ENCODE assay signal across 28 cellular contexts in the genomic region with DNA sequence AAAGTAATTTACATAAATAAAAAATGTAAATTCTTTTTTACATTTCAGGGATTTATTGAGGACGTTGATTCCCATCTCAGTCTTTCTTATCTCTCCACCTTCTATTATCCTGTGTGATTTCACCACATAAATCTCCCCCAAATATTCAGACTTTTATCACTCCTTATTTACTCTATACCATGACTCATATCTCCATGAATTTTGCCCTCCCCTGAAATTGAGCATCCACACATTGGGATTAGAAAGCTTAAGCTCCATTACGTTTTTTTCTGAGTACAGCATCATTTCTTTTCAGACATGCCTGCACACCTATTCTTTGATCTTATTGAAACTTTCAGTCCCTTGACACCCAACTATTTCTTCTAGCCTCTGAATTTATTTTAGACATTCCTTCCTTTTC.
A peak's percentile ranks its signal among the peaks of the same experiment; 100 is the strongest.
DNase-seq lines count a peak whose midpoint lies in the region; ATAC-seq, FAIRE-seq and TF ChIP-seq lines count a peak whose summit lies in the region.
"Had no signal": no experiment of that assay in that cellular context is flagged by ENCODE, and none has a peak within 500 bp of the region (broad histone marks: within the 10 kb centered on the region; RNA-seq: fewer than 3 reads in every experiment).

No MANE protein-coding gene starts in this region.

- H3K27me3 ChIP-seq in mammary epithelial cell (ENCODE audit: insufficient read depth, low read length), result no peaks in the 10 kb centered on the region
- no peaks in the 10 kb centered on the region for H3K27me3 ChIP-seq in PC-9 (ENCODE audit: insufficient read depth, low read depth)
- H3K27me3 ChIP-seq: ascending aorta, tibial artery had no signal

- H3K27ac Mint-ChIP-seq in MCF 10A (ENCODE audit: low read depth, unreplicated experiment) (no peak overlapping the region), progenitor cell of endocrine pancreas (no peak overlapping the region)
- H3K27ac Mint-ChIP-seq: activated naive CD4-positive, alpha-beta T cell treated with anti-CD3 and anti-CD28 coated beads, Interleukin-2, amount 50 U/mL, for 72 hours; activated T-helper 2 cell treated with anti-CD3 and anti-CD28 coated beads, Interferon-gamma antibody, Interleukin-2, Interleukin-4, amounts not matched to agents 10 μg/mL and 5 μg/mL and 100 μg/mL, durations not matched to agents 14 hours and 24 hours and 36 hours; B cell; CD8-positive, alpha-beta T cell; naive thymus-derived CD8-positive, alpha-beta T cell; T-helper 1 cell treated with Interleukin-12 subunit alpha and Interleukin-12 subunit beta and Interleukin-4 antibody, amounts not matched to agents 30 μg/mL and 1 μg/mL, for 36 hours had no signal

- H3K4me2 ChIP-seq in mammary epithelial cell (ENCODE audit: insufficient read depth, low read depth, low read length) (no peak overlapping the region), PC-9 (no peak overlapping the region)

- BruUV-seq in mammary epithelial cell (replicated peaks; lab: Mats Ljungman, UMichigan), result no TSS peak
- BruUV-seq in MCF 10A (replicated peaks; lab: Mats Ljungman, UMichigan), result no TSS peak
- BruUV-seq in PC-9 (replicated peaks; lab: Mats Ljungman, UMichigan), result no TSS peak

- H3K4me1 Mint-ChIP-seq in MCF 10A (ENCODE audit: insufficient read depth, unreplicated experiment) (peaks cover 6% of the 10 kb centered on the region), progenitor cell of endocrine pancreas (ENCODE audit: low read depth) (no peaks in the 10 kb centered on the region)
- H3K4me1 Mint-ChIP-seq: B cell; naive thymus-derived CD8-positive, alpha-beta T cell had no signal

- H3K4me1 ChIP-seq in mammary epithelial cell (ENCODE audit: insufficient read depth, low read length), result peaks cover 5% of the 10 kb centered on the region
- H3K4me1 ChIP-seq in PC-9 (replicated peaks; ENCODE audit: insufficient read depth), result no peaks in the 10 kb centered on the region
- H3K4me1 ChIP-seq: ascending aorta, HAP-1, tibial artery had no signal

- H3K36me3 ChIP-seq in mammary epithelial cell (ENCODE audit: insufficient read depth, low read length) (no peaks in the 10 kb centered on the region), PC-9 (ENCODE audit: low read depth) (no peaks in the 10 kb centered on the region)
- H3K36me3 ChIP-seq: ascending aorta, HAP-1, tibial artery had no signal

- DNase-seq in mammary epithelial cell (no peak), MCF 10A (ENCODE audit: unreplicated experiment) (no peak), PC-9 (no peak), choroid plexus epithelial cell (ENCODE audit: low read depth) (peak; percentile 12), urothelium cell line (ENCODE audit: low spot score) (peak; percentile 17), progenitor cell of endocrine pancreas (ENCODE audit: low spot score, unreplicated experiment) (no peak)
- DNase-seq: 8988T; activated CD4-positive, alpha-beta T cell treated with anti-CD3 and anti-CD28 coated beads, Interleukin-2, amount 50 U/mL, for 48 hours; CD8-positive, alpha-beta T cell; DMS 273 treated with DMSO at 0.1 percent for 48 hours; kidney; MM.1S; naive thymus-derived CD8-positive, alpha-beta T cell; NCI-H2081 treated with DMSO at 0.1 percent for 48 hours; NCI-H345; NCI-H748 treated with DMSO at 0.1 percent for 48 hours; RPMI8226; tibial artery had no signal

- TF ChIP-seq CTCF in mammary epithelial cell (conservative IDR thresholded peaks at IDR 0.05 in 1 of 2, IDR thresholded peaks at IDR 0.05 in 1 of 2; ENCODE audit: extremely low read depth in 1 of 2, insufficient read depth in 1 of 2, low read depth in 1 of 2, low read length in 2 of 2) (no peak), MCF 10A (IDR thresholded peaks at IDR 0.05; ENCODE audit: unreplicated experiment) (no peak), PC-9 (conservative IDR thresholded peaks at IDR 0.05) (no peak), choroid plexus epithelial cell (conservative IDR thresholded peaks at IDR 0.05; ENCODE audit: low read depth, low read length) (no peak), progenitor cell of endocrine pancreas (IDR thresholded peaks at IDR 0.05; ENCODE audit: unreplicated experiment) (no peak)

- H3K4me3 Mint-ChIP-seq in MCF 10A (ENCODE audit: unreplicated experiment) (no peak overlapping the region), progenitor cell of endocrine pancreas (ENCODE audit: low read depth) (no peak overlapping the region)
- H3K4me3 Mint-ChIP-seq: B cell; CD8-positive, alpha-beta T cell; naive thymus-derived CD8-positive, alpha-beta T cell; T-helper 1 cell treated with Interleukin-12 subunit alpha and Interleukin-12 subunit beta and Interleukin-4 antibody, amounts not matched to agents 30 μg/mL and 1 μg/mL, for 36 hours had no signal

- peak overlapping the region; percentile 39 for H2AFZ ChIP-seq in mammary epithelial cell (ENCODE audit: low read depth, low read length)
- 0 out of 2 replicates have a peak overlapping the region, but pooled peaks have one; percentile 40 for H2AFZ ChIP-seq in PC-9

- no peak overlapping the region for H3K9ac ChIP-seq in mammary epithelial cell (ENCODE audit: insufficient read depth, low read length)

- H3K36me3 Mint-ChIP-seq in MCF 10A (ENCODE audit: insufficient read depth, unreplicated experiment), result no peaks in the 10 kb centered on the region
- no peaks in the 10 kb centered on the region for H3K36me3 Mint-ChIP-seq in progenitor cell of endocrine pancreas (ENCODE audit: insufficient read depth)
- H3K36me3 Mint-ChIP-seq: CD8-positive, alpha-beta T cell had no signal

- in situ Hi-C loops in mammary epithelial cell (cut with MboI; ENCODE audit: low sequenced_read_pairs in 2 of 2), result no loop called here

- no peaks in the 10 kb centered on the region for H3K79me2 ChIP-seq in mammary epithelial cell (ENCODE audit: insufficient read depth, low read length)
- H3K79me2 ChIP-seq in PC-9 (ENCODE audit: low read depth), result no peaks in the 10 kb centered on the region

- H3K9me3 ChIP-seq in mammary epithelial cell (replicated peaks; ENCODE audit: insufficient read depth, low read length) (no peaks in the 10 kb centered on the region), PC-9 (ENCODE audit: insufficient read depth, low read depth) (no peaks in the 10 kb centered on the region)
- H3K9me3 ChIP-seq: HAP-1, tibial artery had no signal

- intact Hi-C loops in mammary epithelial cell (cut with micrococcal nuclease), result no loop called here
- intact Hi-C loops in MCF 10A (cut with micrococcal nuclease), result no loop called here
- intact Hi-C loops in PC-9 (cut with micrococcal nuclease; ENCODE audit: unreplicated experiment), result no loop called here

- H4K20me1 ChIP-seq in mammary epithelial cell (ENCODE audit: insufficient read depth, low read length), result no peaks in the 10 kb centered on the region
- H4K20me1 ChIP-seq in PC-9 (ENCODE audit: insufficient read depth), result no peaks in the 10 kb centered on the region

- H3K9me3 Mint-ChIP-seq in MCF 10A (ENCODE audit: unreplicated experiment) (peaks cover 9% of the 10 kb centered on the region), progenitor cell of endocrine pancreas (ENCODE audit: low read depth) (peaks cover 6% of the 10 kb centered on the region)
- H3K9me3 Mint-ChIP-seq: activated T-helper 2 cell treated with anti-CD3 and anti-CD28 coated beads, Interferon-gamma antibody, Interleukin-2, Interleukin-4, amounts not matched to agents 10 μg/mL and 5 μg/mL and 100 μg/mL, durations not matched to agents 14 hours and 24 hours and 36 hours; T-helper 1 cell treated with Interleukin-12 subunit alpha and Interleukin-12 subunit beta and Interleukin-4 antibody, amounts not matched to agents 30 μg/mL and 1 μg/mL, for 36 hours had no signal

- ATAC-seq in HG03378 (IDR thresholded peaks at IDR 0.05; ENCODE audit: unreplicated experiment) (no peak), HG03457 (IDR thresholded peaks at IDR 0.05; ENCODE audit: unreplicated experiment) (no peak)
- ATAC-seq: activated CD4-positive, CD25-positive, alpha-beta regulatory T cell treated with anti-CD3 and anti-CD28 coated beads, Interleukin-2, amount 50 U/mL, for 24 hours; activated naive CD4-positive, alpha-beta T cell treated with anti-CD3 and anti-CD28 coated beads, Interleukin-2, amount 50 U/mL, for 72 hours; CD8-positive, alpha-beta T cell; naive thymus-derived CD8-positive, alpha-beta T cell had no signal

- no peaks in the 10 kb centered on the region for H3K27me3 Mint-ChIP-seq in MCF 10A (ENCODE audit: insufficient read depth, unreplicated experiment)
- no peaks in the 10 kb centered on the region for H3K27me3 Mint-ChIP-seq in progenitor cell of endocrine pancreas
- H3K27me3 Mint-ChIP-seq: B cell had no signal

- 42% methylated on average over 2 of the region's 2 CpGs for WGBS in mammary epithelial cell (ENCODE audit: low coverage, missing lambda C conversion rate)

- POLR2A ChIA-PET in MCF 10A (lab: Yijun Ruan, JAX) (no interaction called here), PC-9 (lab: Charles Lee; ENCODE audit: unreplicated experiment) (no interaction called here)

- no peaks in the 10 kb centered on the region for H3K9me2 ChIP-seq in PC-9 (ENCODE audit: insufficient read depth)

- H3K4me3 ChIP-seq in mammary epithelial cell (replicated peaks in 1 of 3; ENCODE audit: insufficient read depth in 1 of 3, low read depth in 2 of 3, low read length in 3 of 3) (no peak overlapping the region), PC-9 (no peak overlapping the region), choroid plexus epithelial cell (ENCODE audit: low read depth, low read length) (no peak overlapping the region)
- H3K4me3 ChIP-seq: ascending aorta, HAP-1, tibial artery had no signal

- FAIRE-seq in urothelium cell line (lab: Jason Lieb, UNC), result no peak
- FAIRE-seq: kidney, TTC549 had no signal

- dilution Hi-C loops in mammary epithelial cell (cut with HindIII; ENCODE audit: low sequenced_read_pairs), result no loop called here

- H3F3A ChIP-seq in PC-9 (ENCODE audit: insufficient read depth, low read depth), result no peaks in the 10 kb centered on the region

- CTCF ChIA-PET in mammary epithelial cell (lab: Charles Lee; ENCODE audit: low non-redundant PET) (no interaction called here), MCF 10A (lab: Yijun Ruan, JAX) (no interaction called here), PC-9 (lab: Charles Lee) (no interaction called here)

- H3K27ac ChIP-seq in mammary epithelial cell (ENCODE audit: insufficient read depth, low read depth, low read length) (no peak overlapping the region), PC-9 (no peak overlapping the region)
- H3K27ac ChIP-seq: ascending aorta, tibial artery had no signal

Comparison
In these comparisons a context has a peak if more than half of its experiments do, and no peak if none do; other contexts are left out.
1. DNase-seq: peak in choroid plexus epithelial cell (single experiment) and urothelium cell line (single experiment); none in mammary epithelial cell (single experiment), MCF 10A (single experiment), PC-9 (0 of 2) and progenitor cell of endocrine pancreas (single experiment).